In genomic region chr2:232928564-232929302, GRCh38 we compare ENCODE assay signal across 11 cellular contexts. TPM values are rescaled to one million over a fixed set of nuclear protein-coding genes. Genes with fewer than 3 reads are reported as not detected.
DNase-seq lines count a peak whose midpoint lies in the region; ATAC-seq, FAIRE-seq and TF ChIP-seq lines count a peak whose summit lies in the region.
"Had no signal": no experiment of that assay in that cellular context is flagged by ENCODE, and none has a peak within 500 bp of the region (broad histone marks: within the 10 kb centered on the region; RNA-seq: fewer than 3 reads in every experiment).

No MANE protein-coding gene starts in this region.

- no peaks in the 10 kb centered on the region for H3K9me3 ChIP-seq in Panc1 (ENCODE audit: control insufficient read depth, insufficient read depth, low read depth, low read length)
- no peaks in the 10 kb centered on the region for H3K9me3 ChIP-seq in endothelial cell of umbilical vein (replicated peaks; ENCODE audit: control insufficient read depth, insufficient read depth, low read length)
- H3K9me3 ChIP-seq in ovary: peaks cover 0 to 9% of the 10 kb centered on the region in 2 donors
- H3K9me3 ChIP-seq in transverse colon: no peaks in the 10 kb centered on the region

- no peaks in the 10 kb centered on the region for H3K36me3 Mint-ChIP-seq in Calu3 (ENCODE audit: insufficient read depth, unreplicated experiment)

- no peaks in the 10 kb centered on the region for H3K79me2 ChIP-seq in endothelial cell of umbilical vein (ENCODE audit: control insufficient read depth, insufficient read depth, low read length)

- FAIRE-seq in endothelial cell of umbilical vein (lab: Jason Lieb, UNC): no peak
- FAIRE-seq: urothelium cell line had no signal

- BruUV-seq in Calu3 (replicated peaks; lab: Mats Ljungman, UMichigan) (no TSS peak), Panc1 (replicated peaks; lab: Mats Ljungman, UMichigan) (no TSS peak), endothelial cell of umbilical vein (replicated peaks; lab: Mats Ljungman, UMichigan) (no TSS peak)

- TF ChIP-seq POLR2A in endothelial cell of umbilical vein (IDR thresholded peaks at IDR 0.05; ENCODE audit: low read depth, low read length): no peak
- TF ChIP-seq POLR2A in ovary (IDR thresholded peaks at IDR 0.05): no peak
- no peak for TF ChIP-seq POLR2A in transverse colon (IDR thresholded peaks at IDR 0.05)

- dilution Hi-C loops in endothelial cell of umbilical vein (cut with MboI; ENCODE audit: extremely low pct_ligation_motif_present, low sequenced_read_pairs): no loop called here

- intact Hi-C loops in Calu3 (cut with micrococcal nuclease; ENCODE audit: unreplicated experiment) (no loop called here), Panc1 (cut with micrococcal nuclease; ENCODE audit: unreplicated experiment) (no loop called here), endothelial cell of umbilical vein (cut with micrococcal nuclease) (no loop called here), ovary (cut with DNase I) (no loop called here), transverse colon (cut with DNase I; ENCODE audit: low total_unique reads) (no loop called here)

- no peaks in the 10 kb centered on the region for H3K9me1 ChIP-seq in endothelial cell of umbilical vein (replicated peaks; ENCODE audit: control insufficient read depth, extremely low read depth, insufficient read depth, low read length)

- H3K27me3 Mint-ChIP-seq in Calu3 (ENCODE audit: unreplicated experiment): peaks cover 58% of the 10 kb centered on the region

- H2AFZ ChIP-seq in endothelial cell of umbilical vein (ENCODE audit: low read depth, low read length): no peak overlapping the region

- ATAC-seq in Panc1: no peak
- ATAC-seq in HG02798 (IDR thresholded peaks at IDR 0.05; ENCODE audit: poor library complexity, unreplicated experiment): no peak

- H3K4me1 ChIP-seq in Panc1 (ENCODE audit: control insufficient read depth, insufficient read depth, low read length): peaks cover 5% of the 10 kb centered on the region; the same call in 1 of the 2 replicates
- peaks cover 3% of the 10 kb centered on the region for H3K4me1 ChIP-seq in endothelial cell of umbilical vein (ENCODE audit: control insufficient read depth, extremely low read depth, insufficient read depth, low read length)
- peaks cover 3% of the 10 kb centered on the region for H3K4me1 ChIP-seq in ovary (ENCODE audit: insufficient read depth)
- H3K4me1 ChIP-seq in transverse colon: peaks cover 6 to 16% (median 13%) of the 10 kb centered on the region in 4 donors

- DNase-seq in Calu3 (no peak), Panc1 (ENCODE audit: low read depth, low spot score) (no peak), endothelial cell of umbilical vein (ENCODE audit: low read depth, low spot score) (no peak), ovary (no peak), transverse colon (no peak), NCI-H524 (lab: John Stamatoyannopoulos, UW) (no peak)
- no peak for DNase-seq in stimulated activated CD4-positive, alpha-beta T cell treated with anti-CD3 and anti-CD28 coated beads, Interleukin-2, amount 100 ng/mL, for 24 hours
- DNase-seq: cortex of kidney, islet precursor cell had no signal

- 27 to 36% (median 32%) methylated on average over 53 to 55 of the region's 55 CpGs for WGBS in ovary, 3 donors
- WGBS in transverse colon (ENCODE audit: low coverage in 1 of 2), 2 donors: 25 to 71% methylated on average over 10 to 39 of the region's 55 CpGs

- H3K9me3 Mint-ChIP-seq in Calu3 (ENCODE audit: low read depth, unreplicated experiment): no peaks in the 10 kb centered on the region

- in situ Hi-C loops in Panc1 (cut with HindIII; ENCODE audit: low pct_unique_long_range_greater_than_20kb, low sequenced_read_pairs): no loop called here
- in situ Hi-C loops in transverse colon (cut with MboI; ENCODE audit: low pct_ligation_motif_present in 1 of 4, low pct_unique_long_range_greater_than_20kb in 1 of 4, low sequenced_read_pairs in 3 of 4): no loop called here

- H3K36me3 ChIP-seq in Panc1 (ENCODE audit: control insufficient read depth, insufficient read depth, low read length): no peaks in the 10 kb centered on the region
- no peaks in the 10 kb centered on the region for H3K36me3 ChIP-seq in endothelial cell of umbilical vein (ENCODE audit: control insufficient read depth in 2 of 2, extremely low read depth in 1 of 2, insufficient read depth in 2 of 2, low read length in 2 of 2)
- H3K36me3 ChIP-seq in ovary: no peaks in the 10 kb centered on the region
- no peaks in the 10 kb centered on the region for H3K36me3 ChIP-seq in transverse colon

- peak overlapping the region; percentile 47 for H3K4me3 Mint-ChIP-seq in Calu3 (ENCODE audit: low read depth, unreplicated experiment)

- H3K4me1 Mint-ChIP-seq in Calu3 (ENCODE audit: low read depth, unreplicated experiment): no peaks in the 10 kb centered on the region

- no peak overlapping the region for H3K4me2 ChIP-seq in endothelial cell of umbilical vein (ENCODE audit: insufficient read depth, low read length)

- H3K27ac Mint-ChIP-seq in Calu3 (ENCODE audit: unreplicated experiment): no peak overlapping the region

- H3K27me3 ChIP-seq in Panc1 (ENCODE audit: control insufficient read depth, insufficient read depth, low read length): no peaks in the 10 kb centered on the region
- H3K27me3 ChIP-seq in endothelial cell of umbilical vein (ENCODE audit: control insufficient read depth in 2 of 2, insufficient read depth in 2 of 2, low read length in 2 of 2): peaks cover 37 to 49% of the 10 kb centered on the region in 2 experiments
- H3K27me3 ChIP-seq in ovary: no peaks in the 10 kb centered on the region
- H3K27me3 ChIP-seq in transverse colon: peaks cover 41% of the 10 kb centered on the region

- POLR2A ChIA-PET in Panc1 (lab: Charles Lee): interaction anchor here (0.6 kb wide), 1 partner anchor 25 kb away, joined by 10 read pairs; no protein-coding TSS in a partner anchor
- POLR2A ChIA-PET in endothelial cell of umbilical vein (lab: Charles Lee): interaction anchor here (0.6 kb wide), 1 partner anchor 184 kb away, joined by 4 read pairs; no protein-coding TSS in a partner anchor

- no peaks in the 10 kb centered on the region for H4K20me1 ChIP-seq in endothelial cell of umbilical vein (replicated peaks; ENCODE audit: control insufficient read depth, extremely low read depth, insufficient read depth, low read length)

- H3K4me3 ChIP-seq in Panc1 (ENCODE audit: low read depth in 2 of 2, low read length in 2 of 2): peak overlapping the region; percentile 33 to 46; a peak in 3 of 4 replicates
- H3K4me3 ChIP-seq in endothelial cell of umbilical vein (replicated peaks in 1 of 3; ENCODE audit: insufficient read depth in 1 of 3, low read depth in 1 of 3, low read length in 3 of 3): peak overlapping the region in 1 of 3 experiments; percentile 19
- H3K4me3 ChIP-seq in ovary: peak overlapping the region; percentile 22
- H3K4me3 ChIP-seq in transverse colon: peak overlapping the region in 1 of 4 donors; percentile 35

- TF ChIP-seq CTCF in Calu3 (IDR thresholded peaks at IDR 0.05; ENCODE audit: unreplicated experiment) (no peak), Panc1 (IDR thresholded peaks at IDR 0.05) (no peak), endothelial cell of umbilical vein (IDR thresholded peaks at IDR 0.05; ENCODE audit: extremely low read depth in 1 of 2, insufficient read depth in 1 of 2, low read depth in 1 of 2, low read length in 2 of 2) (no peak), ovary (IDR thresholded peaks at IDR 0.05) (no peak), transverse colon (IDR thresholded peaks at IDR 0.05) (no peak)

- CTCF ChIA-PET in Calu3 (lab: Charles Lee): no interaction called here
- CTCF ChIA-PET in Panc1 (lab: Charles Lee): no interaction called here
- CTCF ChIA-PET in endothelial cell of umbilical vein (lab: Charles Lee): interaction anchor here (0.8 to 1.1 kb wide), 2 partner anchors 18 to 53 kb away, joined by 3 read pairs; no protein-coding TSS in a partner anchor

- H3K9ac ChIP-seq in endothelial cell of umbilical vein (replicated peaks; ENCODE audit: extremely low read depth, insufficient read depth, low read length): no peak overlapping the region

- H3K27ac ChIP-seq in Panc1 (ENCODE audit: low read length): no peak overlapping the region
- H3K27ac ChIP-seq in endothelial cell of umbilical vein (ENCODE audit: insufficient read depth, low read depth, low read length): no peak overlapping the region
- H3K27ac ChIP-seq in ovary: no peak overlapping the region
- no peak overlapping the region for H3K27ac ChIP-seq in transverse colon

- no peak for TF ChIP-seq EP300 in ovary (IDR thresholded peaks at IDR 0.05)
- TF ChIP-seq EP300 in transverse colon (IDR thresholded peaks at IDR 0.05; ENCODE audit: low read depth): no peak

TF ChIP-seq in endothelial cell of umbilical vein, 7 proteins besides CTCF, POLR2A, EP300 and RAD21:
- TF ChIP-seq EZH2 (IDR thresholded peaks at IDR 0.05; ENCODE audit: borderline replicate concordance, low read depth, low read length, severe bottlenecking): peak; percentile 93
- no peak for TF ChIP-seq POLR2AphosphoS5 (IDR thresholded peaks at IDR 0.05; ENCODE audit: insufficient read depth, low read depth, low read length)

RNA-seq across cellular contexts. Expression of gene SNORC, which starts 58.7 kb away (rescaled TPM):
- total RNA-seq in Calu3 (2022) (4.3 and 5.0 TPM in 2 replicates), Panc1 (2021; ENCODE audit: unreplicated experiment) (6.8 TPM), endothelial cell of umbilical vein (2.6 and 4.0 TPM in 2 replicates), ovary (1 to 10 TPM in 5 of 7 donors, under 1 TPM in 2; 0.76 to 2.9 (median 1.1) TPM), transverse colon (10 to 100 TPM; 13.9 to 45.6 (median 17.2) TPM)
- 9.5 TPM for polyA plus RNA-seq in Panc1 (2012; ENCODE audit: insufficient read length)
- polyA plus RNA-seq in endothelial cell of umbilical vein (1.4 and 2.5 TPM in 2 replicates), ovary (under 1 TPM; 0.10 to 0.93 TPM)
- 0.71 and 1.4 TPM in 2 replicates for polyA plus RNA-seq in endothelial cell of umbilical vein (2011; cell fraction: cytosol; rRNA removed)
- polyA plus RNA-seq in endothelial cell of umbilical vein (2011; cell fraction: nucleus; rRNA removed): 4.2 and 5.7 TPM in 2 replicates
- 0.13 and 0.52 TPM in 2 replicates for polyA plus RNA-seq in endothelial cell of umbilical vein (2012)
- 0.61 and 2.2 TPM in 2 replicates for polyA minus RNA-seq in endothelial cell of umbilical vein
- polyA minus RNA-seq in endothelial cell of umbilical vein (2011; cell fraction: cytosol; rRNA and poly(A)+ RNA removed): 1.2 TPM
- 3.6 TPM in 2 replicates for polyA minus RNA-seq in endothelial cell of umbilical vein (2011; cell fraction: nucleus; rRNA and poly(A)+ RNA removed)
